ENCODE assay signal across 1 cellular context in genomic region chr21:36385909-36386642, GRCh38.
TF ChIP-seq lines count a peak whose summit lies in the region.

No MANE protein-coding gene starts in this region.

TF ChIP-seq in SK-N-SH, 30 proteins besides CTCF, POLR2A, EP300 and RAD21 (continued from another document):
- TF ChIP-seq, protein P1, sequence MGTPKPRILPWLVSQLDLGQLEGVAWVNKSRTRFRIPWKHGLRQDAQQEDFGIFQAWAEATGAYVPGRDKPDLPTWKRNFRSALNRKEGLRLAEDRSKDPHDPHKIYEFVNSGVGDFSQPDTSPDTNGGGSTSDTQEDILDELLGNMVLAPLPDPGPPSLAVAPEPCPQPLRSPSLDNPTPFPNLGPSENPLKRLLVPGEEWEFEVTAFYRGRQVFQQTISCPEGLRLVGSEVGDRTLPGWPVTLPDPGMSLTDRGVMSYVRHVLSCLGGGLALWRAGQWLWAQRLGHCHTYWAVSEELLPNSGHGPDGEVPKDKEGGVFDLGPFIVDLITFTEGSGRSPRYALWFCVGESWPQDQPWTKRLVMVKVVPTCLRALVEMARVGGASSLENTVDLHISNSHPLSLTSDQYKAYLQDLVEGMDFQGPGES (IDR thresholded peaks at IDR 0.05; ENCODE audit: low read depth, low read length), result no peak
